Comparison of ENCODE assay signal across 7 cellular contexts in genomic region chr12:13328535-13328934, GRCh38.
"Had no signal": no experiment of that assay in that cellular context is flagged by ENCODE, and none has a peak within 500 bp of the region (broad histone marks: within the 10 kb centered on the region; RNA-seq: fewer than 3 reads in every experiment).

No MANE protein-coding gene starts in this region.

- H3K4me3 ChIP-seq: GM23248 had no signal

- H3K27ac ChIP-seq: GM23248 had no signal

- DNase-seq: GM23248, GOT3, H9, HCEC 1CT, KBM-7 had no signal

- H3K9ac ChIP-seq: GM23248 had no signal

- H2AFZ ChIP-seq: GM23248 had no signal

- FAIRE-seq: H54, HTR-8/SVneo had no signal
